In the genomic region with DNA sequence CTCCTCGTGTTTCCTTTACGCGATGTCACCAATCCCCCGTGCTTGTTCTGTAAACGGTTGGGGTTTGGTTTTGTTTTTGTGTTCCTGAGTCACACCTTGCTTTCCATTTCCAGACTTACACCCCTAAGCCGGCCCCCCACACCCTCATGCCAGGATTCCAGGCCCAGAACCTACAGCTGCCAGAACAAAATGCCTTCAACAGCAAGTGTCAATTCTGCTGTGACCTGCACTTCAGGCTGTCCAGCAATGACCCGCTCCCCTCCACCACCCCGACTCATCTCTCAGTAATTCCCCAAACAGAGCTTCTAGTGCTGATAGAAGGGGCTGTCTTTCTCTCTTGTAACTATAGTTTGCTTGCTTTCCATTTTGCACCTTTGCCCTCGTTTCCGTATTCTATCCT, we compare ENCODE assay signal across 21 cellular contexts.
DNase-seq lines count a peak whose midpoint lies in the region; ATAC-seq lines count a peak whose summit lies in the region.
"Had no signal": no experiment of that assay in that cellular context is flagged by ENCODE, and none has a peak within 500 bp of the region (broad histone marks: within the 10 kb centered on the region; RNA-seq: fewer than 3 reads in every experiment).

No MANE protein-coding gene starts in this region.

- H3K4me3 ChIP-seq in MG63 (no peak overlapping the region), neuronal stem cell (ENCODE audit: low read length in 2 of 2) (no peak overlapping the region)

- no peak for ATAC-seq in esophagus mucosa
- ATAC-seq in HG03108 (IDR thresholded peaks at IDR 0.05; ENCODE audit: unreplicated experiment): no peak
- ATAC-seq in naive thymus-derived CD8-positive, alpha-beta T cell: no peak
- ATAC-seq: HCT116 had no signal

- no peak overlapping the region for H2BK12ac ChIP-seq in neuronal stem cell (ENCODE audit: low read length)

- H3K14ac ChIP-seq in neuronal stem cell (ENCODE audit: low read length): no peak overlapping the region

- H3K9me3 ChIP-seq in MG63 (no peaks in the 10 kb centered on the region), neuronal stem cell (replicated peaks in 1 of 2; ENCODE audit: control insufficient read depth in 2 of 2, insufficient read depth in 1 of 2, low read depth in 1 of 2, low read length in 2 of 2) (no peaks in the 10 kb centered on the region)

- H3K27ac ChIP-seq in caudate nucleus (ENCODE audit: low read depth, low read length) (peak overlapping the region; percentile 82), neuronal stem cell (replicated peaks; ENCODE audit: low read length) (peak overlapping the region; percentile 60)
- H3K27ac ChIP-seq: C4-2B, KMS-11 had no signal

- POLR2A ChIA-PET in naive thymus-derived CD8-positive, alpha-beta T cell (lab: Charles Lee): no interaction called here

- H3K36me3 ChIP-seq in MG63 (no peaks in the 10 kb centered on the region), neuronal stem cell (replicated peaks in 1 of 2; ENCODE audit: control insufficient read depth in 2 of 2, insufficient read depth in 2 of 2, low read length in 2 of 2) (no peaks in the 10 kb centered on the region)

- H4K8ac ChIP-seq in neuronal stem cell (ENCODE audit: low read depth, low read length): no peak overlapping the region

- H3K4me1 Mint-ChIP-seq in naive thymus-derived CD8-positive, alpha-beta T cell: no peaks in the 10 kb centered on the region
- H3K4me1 Mint-ChIP-seq: CD8-positive, alpha-beta memory T cell had no signal

- H3K4me3 Mint-ChIP-seq in naive thymus-derived CD8-positive, alpha-beta T cell: no peak overlapping the region
- H3K4me3 Mint-ChIP-seq: CD8-positive, alpha-beta memory T cell had no signal

- H3K79me1 ChIP-seq in neuronal stem cell (ENCODE audit: low read depth, low read length): no peaks in the 10 kb centered on the region

- WGBS in neuronal stem cell (ENCODE audit: extremely low coverage in 2 of 2, insufficient read length in 2 of 2, insufficient replicate concordance in 1 of 2), 2 donors: no CpG with 5 or more reads among the region's 10 CpGs

- peak overlapping the region; percentile 33 for H3K9ac ChIP-seq in neuronal stem cell (ENCODE audit: low read depth, low read length, poor library complexity)
- H3K9ac ChIP-seq: KMS-11 had no signal

- H3K18ac ChIP-seq in neuronal stem cell (ENCODE audit: low read length): peak overlapping the region; percentile 49

- no peak overlapping the region for H2BK120ac ChIP-seq in neuronal stem cell (ENCODE audit: low read depth, low read length)

- peak overlapping the region; percentile 7 for H2BK5ac ChIP-seq in neuronal stem cell (ENCODE audit: low read length)

- DNase-seq in MG63 (peak; percentile 20), caudate nucleus (lab: John Stamatoyannopoulos, UW) (peak in 1 of 61 donors; percentile 27), islet precursor cell (peak; percentile 54), neuronal stem cell (ENCODE audit: low spot score) (no peak), DMS 273 (lab: John Stamatoyannopoulos, UW; ENCODE audit: unreplicated experiment) (no peak)
- no peak for DNase-seq in naive thymus-derived CD8-positive, alpha-beta T cell
- DNase-seq: Calu3; CD8-positive, alpha-beta memory T cell; GOT3; IMR-90; NCI-H1105; NCI-H1694 treated with DMSO at 0.1 percent for 48 hours; NCI-H2081 treated with DMSO at 0.1 percent for 48 hours; NCI-H2171 treated with DMSO at 0.1 percent for 48 hours; NCI-H524 treated with DMSO at 0.1 percent for 48 hours; OCI-M1 had no signal

- no peak overlapping the region for H3K27ac Mint-ChIP-seq in naive thymus-derived CD8-positive, alpha-beta T cell
- H3K27ac Mint-ChIP-seq: CD8-positive, alpha-beta memory T cell had no signal

- peak overlapping the region; percentile 80 for H2AK5ac ChIP-seq in neuronal stem cell (ENCODE audit: low read depth, low read length)

- no peaks in the 10 kb centered on the region for H3K27me3 ChIP-seq in MG63
- no peaks in the 10 kb centered on the region for H3K27me3 ChIP-seq in neuronal stem cell (ENCODE audit: control insufficient read depth in 3 of 3, insufficient read depth in 3 of 3, low read depth in 1 of 3, low read length in 3 of 3)

- no peaks in the 10 kb centered on the region for H3K36me3 Mint-ChIP-seq in naive thymus-derived CD8-positive, alpha-beta T cell
- H3K36me3 Mint-ChIP-seq: CD8-positive, alpha-beta memory T cell had no signal

- peaks cover 10 to 19% of the 10 kb centered on the region in 2 donors for H3K4me1 ChIP-seq in neuronal stem cell (ENCODE audit: control insufficient read depth in 2 of 2, insufficient read depth in 1 of 2, low read depth in 1 of 2, low read length in 2 of 2)

- H3K23ac ChIP-seq in neuronal stem cell (ENCODE audit: low read depth, low read length, poor library complexity): no peak overlapping the region

- H3K27me3 Mint-ChIP-seq in naive thymus-derived CD8-positive, alpha-beta T cell: peaks cover 0 to 2% (median 0%) of the 10 kb centered on the region in 5 donors
- H3K27me3 Mint-ChIP-seq: CD8-positive, alpha-beta memory T cell had no signal

- no peak overlapping the region for H2BK15ac ChIP-seq in neuronal stem cell (ENCODE audit: low read length)

- H3K9me3 Mint-ChIP-seq in naive thymus-derived CD8-positive, alpha-beta T cell: peaks cover 0 to 6% (median 0%) of the 10 kb centered on the region in 9 donors

- H3K4me2 ChIP-seq in neuronal stem cell (ENCODE audit: insufficient read depth, low read length, poor library complexity, severe bottlenecking): no peak overlapping the region
- H3K4me2 ChIP-seq: KMS-11 had no signal

- H2AFZ ChIP-seq in neuronal stem cell (ENCODE audit: low read length): peak overlapping the region; percentile 21

- no peak overlapping the region for H4K91ac ChIP-seq in neuronal stem cell (ENCODE audit: low read depth, low read length, poor library complexity)

- no peak overlapping the region for H3K4ac ChIP-seq in neuronal stem cell (ENCODE audit: low read length)

Comparison
In these comparisons a context has a peak if more than half of its experiments do, and no peak if none do; other contexts are left out.
1. DNase-seq: peak in MG63 (single experiment) and islet precursor cell (single experiment); none in neuronal stem cell (single experiment), DMS 273 (single experiment) and naive thymus-derived CD8-positive, alpha-beta T cell (0 of 10).